16 cellular contexts compared by ENCODE assay signal in genomic region chr5:87876616-87877015, GRCh38.
DNase-seq lines count a peak whose midpoint lies in the region; ATAC-seq, FAIRE-seq and TF ChIP-seq lines count a peak whose summit lies in the region.
"Had no signal": no experiment of that assay in that cellular context is flagged by ENCODE, and none has a peak within 500 bp of the region (broad histone marks: within the 10 kb centered on the region; RNA-seq: fewer than 3 reads in every experiment).

No MANE protein-coding gene starts in this region.

- H3K79me2 ChIP-seq in Loucy (ENCODE audit: insufficient read depth, low read length) (no peaks in the 10 kb centered on the region), GM12878 (ENCODE audit: control insufficient read depth, insufficient read depth, low read length) (no peaks in the 10 kb centered on the region)

- 5% methylated on average over 2 of the region's 2 CpGs for WGBS in GM12878 (ENCODE audit: insufficient coverage, insufficient replicate concordance, low lambda C conversion rate, missing lambda C conversion rate)
- WGBS in aorta, 2 donors: 60 to 67% methylated on average over 2 of the region's 2 CpGs

- H3K9me3 ChIP-seq in Loucy (ENCODE audit: insufficient read depth, low read depth, low read length): no peaks in the 10 kb centered on the region
- H3K9me3 ChIP-seq in GM12878 (replicated peaks; ENCODE audit: control insufficient read depth, insufficient read depth, low read length): no peaks in the 10 kb centered on the region
- peaks cover 0 to 18% of the 10 kb centered on the region in 2 donors for H3K9me3 ChIP-seq in ascending aorta
- peaks cover 1% of the 10 kb centered on the region for H3K9me3 ChIP-seq in aorta (ENCODE audit: control insufficient read depth, low read length)
- H3K9me3 ChIP-seq: HAP-1 had no signal

- RAD21 ChIA-PET in GM12878 (lab: Charles Lee; ENCODE audit: unreplicated experiment): no interaction called here

- SMC1A ChIA-PET in GM12878 (lab: Charles Lee; ENCODE audit: uncharacterized antibody, unreplicated experiment): no interaction called here

- H3K4me3 ChIP-seq in Loucy (ENCODE audit: low read length, poor library complexity, severe bottlenecking) (peak overlapping the region; percentile 11), GM12878 (no peak overlapping the region), ascending aorta (no peak overlapping the region), aorta (ENCODE audit: low read length in 2 of 2) (no peak overlapping the region)
- H3K4me3 ChIP-seq: HAP-1, K562 had no signal

- TF ChIP-seq POLR2A in GM12878 (IDR thresholded peaks at IDR 0.05; ENCODE audit: low read depth, low read length): no peak

- intact Hi-C loops in GM12878 (cut with micrococcal nuclease; ENCODE audit: unreplicated experiment) (no loop called here), ascending aorta (cut with DNase I) (no loop called here), aorta (cut with DNase I) (no loop called here)

- peaks cover 12% of the 10 kb centered on the region for H3K4me1 ChIP-seq in Loucy (ENCODE audit: insufficient read depth, low read length, poor library complexity, severe bottlenecking)
- no peaks in the 10 kb centered on the region for H3K4me1 ChIP-seq in GM12878 (ENCODE audit: control insufficient read depth, insufficient read depth, low read length)
- no peaks in the 10 kb centered on the region for H3K4me1 ChIP-seq in ascending aorta
- no peaks in the 10 kb centered on the region for H3K4me1 ChIP-seq in aorta (ENCODE audit: control insufficient read depth in 1 of 2, insufficient read depth in 2 of 2, low read length in 2 of 2)
- H3K4me1 ChIP-seq: HAP-1 had no signal

- H3K9me2 ChIP-seq in Loucy (replicated peaks; ENCODE audit: low read depth, low read length): no peaks in the 10 kb centered on the region

- in situ Hi-C loops in GM12878 (cut with MboI): no loop called here

- peak overlapping the region; percentile 38 for H2AFZ ChIP-seq in Loucy (ENCODE audit: low read length)
- peak overlapping the region; percentile 31; the same call in 1 of the 2 replicates for H2AFZ ChIP-seq in GM12878 (ENCODE audit: control insufficient read depth, low read depth, low read length)

- POLR2A ChIA-PET in GM12878 (lab: Charles Lee): no interaction called here

- no peak for FAIRE-seq in GM12878 (lab: Jason Lieb, UNC)
- FAIRE-seq: K562 had no signal

- CTCF ChIA-PET in GM12878 (lab: Yijun Ruan, JAX): no interaction called here

- H4K20me1 ChIP-seq in Loucy (ENCODE audit: insufficient read depth, low read length, poor library complexity, severe bottlenecking) (no peaks in the 10 kb centered on the region), GM12878 (ENCODE audit: control insufficient read depth, insufficient read depth) (no peaks in the 10 kb centered on the region)

- no peak overlapping the region for H3K27ac ChIP-seq in GM12878 (ENCODE audit: control insufficient read depth, insufficient read depth)
- no peak overlapping the region for H3K27ac ChIP-seq in ascending aorta
- H3K27ac ChIP-seq in aorta (ENCODE audit: low read depth in 1 of 2, low read length in 2 of 2): no peak overlapping the region

- no peaks in the 10 kb centered on the region for H3K36me3 ChIP-seq in Loucy (ENCODE audit: insufficient read depth, low read length)
- no peaks in the 10 kb centered on the region for H3K36me3 ChIP-seq in GM12878 (ENCODE audit: control insufficient read depth in 2 of 2, insufficient read depth in 2 of 2, low read length in 1 of 2)
- H3K36me3 ChIP-seq in ascending aorta: no peaks in the 10 kb centered on the region
- H3K36me3 ChIP-seq in aorta (ENCODE audit: control insufficient read depth in 1 of 2, insufficient read depth in 2 of 2, low read length in 1 of 2): no peaks in the 10 kb centered on the region
- H3K36me3 ChIP-seq: HAP-1 had no signal

- peak overlapping the region; percentile 52 for H3K4me2 ChIP-seq in Loucy (ENCODE audit: low read depth, low read length, poor library complexity, severe bottlenecking)
- H3K4me2 ChIP-seq in GM12878 (ENCODE audit: control insufficient read depth, insufficient read depth): no peak overlapping the region

- DNase-seq in GM12878 (ENCODE audit: low read depth, low spot score): no peak
- no peak for DNase-seq in ascending aorta (ENCODE audit: low spot score in 2 of 2)
- DNase-seq in mesenteric fat pad (ENCODE audit: low spot score): no peak
- no peak for DNase-seq in aorta
- DNase-seq: COR-L47, DMS79, NCI-H1092 treated with DMSO at 0.1 percent for 48 hours, NCI-H1694, NCI-H345, NCI-H526 had no signal

- BruUV-seq in GM12878 (replicated peaks; lab: Mats Ljungman, UMichigan): no TSS peak

- TF ChIP-seq EP300 in GM12878 (IDR thresholded peaks at IDR 0.05; ENCODE audit: borderline replicate concordance in 1 of 2, control insufficient read depth in 1 of 2, low read depth in 2 of 2, low read length in 2 of 2): no peak

- no peak for TF ChIP-seq RAD21 in GM12878 (IDR thresholded peaks at IDR 0.05; ENCODE audit: insufficient read depth, low read depth, low read length)

- H3K27me3 ChIP-seq in Loucy (ENCODE audit: insufficient read depth, low read length, poor library complexity, severe bottlenecking): no peaks in the 10 kb centered on the region
- no peaks in the 10 kb centered on the region for H3K27me3 ChIP-seq in GM12878 (replicated peaks in 1 of 2; ENCODE audit: control insufficient read depth in 2 of 2, insufficient read depth in 2 of 2, low read length in 1 of 2)
- no peaks in the 10 kb centered on the region for H3K27me3 ChIP-seq in ascending aorta
- H3K27me3 ChIP-seq in aorta (ENCODE audit: control insufficient read depth in 1 of 2, insufficient read depth in 2 of 2, low read length in 1 of 2): no peaks in the 10 kb centered on the region

- H3F3A ChIP-seq in Loucy (ENCODE audit: low read depth): no peaks in the 10 kb centered on the region

- TF ChIP-seq CTCF in Loucy (conservative IDR thresholded peaks at IDR 0.05; ENCODE audit: low read length) (no peak), GM12878 (IDR thresholded peaks at IDR 0.05 in 2 of 3, conservative IDR thresholded peaks at IDR 0.05 in 1 of 3; ENCODE audit: control insufficient read depth in 2 of 3, extremely low read depth in 1 of 3, insufficient read depth in 1 of 3, low read depth in 3 of 3, low read length in 3 of 3) (no peak), ascending aorta (IDR thresholded peaks at IDR 0.05) (no peak)

- peak; percentile 37 for ATAC-seq in GM18519 (IDR thresholded peaks at IDR 0.05; ENCODE audit: low FRiP score, unreplicated experiment)
- ATAC-seq in GM19351 (IDR thresholded peaks at IDR 0.05; ENCODE audit: unreplicated experiment): peak; percentile 53
- ATAC-seq in GM12878: no peak
- no peak for ATAC-seq in aorta (ENCODE audit: low FRiP score)
- ATAC-seq: K562, Panc1 had no signal

- H3K9ac ChIP-seq in Loucy (ENCODE audit: low read depth, low read length, poor library complexity, severe bottlenecking) (no peak overlapping the region), GM12878 (ENCODE audit: control insufficient read depth, insufficient read depth, low read length) (no peak overlapping the region)

TF ChIP-seq in GM12878, 131 proteins besides CTCF, POLR2A, EP300 and RAD21 (continues in another document):
- no peak for TF ChIP-seq KDM1A (IDR thresholded peaks at IDR 0.05; ENCODE audit: borderline replicate concordance)
- TF ChIP-seq GABPA (IDR thresholded peaks at IDR 0.05; ENCODE audit: low read depth): no peak
- no peak for TF ChIP-seq BRCA1 (IDR thresholded peaks at IDR 0.05; ENCODE audit: low read depth, low read length)
- TF ChIP-seq CBX3 (IDR thresholded peaks at IDR 0.05; ENCODE audit: borderline replicate concordance, low read depth): no peak
- no peak for TF ChIP-seq SIN3A (IDR thresholded peaks at IDR 0.05; ENCODE audit: low read depth, low read length)
- no peak for TF ChIP-seq EED (IDR thresholded peaks at IDR 0.05; ENCODE audit: low read depth)
- TF ChIP-seq CHD1 (IDR thresholded peaks at IDR 0.05; ENCODE audit: low read depth, low read length): no peak
- TF ChIP-seq, protein P1, sequence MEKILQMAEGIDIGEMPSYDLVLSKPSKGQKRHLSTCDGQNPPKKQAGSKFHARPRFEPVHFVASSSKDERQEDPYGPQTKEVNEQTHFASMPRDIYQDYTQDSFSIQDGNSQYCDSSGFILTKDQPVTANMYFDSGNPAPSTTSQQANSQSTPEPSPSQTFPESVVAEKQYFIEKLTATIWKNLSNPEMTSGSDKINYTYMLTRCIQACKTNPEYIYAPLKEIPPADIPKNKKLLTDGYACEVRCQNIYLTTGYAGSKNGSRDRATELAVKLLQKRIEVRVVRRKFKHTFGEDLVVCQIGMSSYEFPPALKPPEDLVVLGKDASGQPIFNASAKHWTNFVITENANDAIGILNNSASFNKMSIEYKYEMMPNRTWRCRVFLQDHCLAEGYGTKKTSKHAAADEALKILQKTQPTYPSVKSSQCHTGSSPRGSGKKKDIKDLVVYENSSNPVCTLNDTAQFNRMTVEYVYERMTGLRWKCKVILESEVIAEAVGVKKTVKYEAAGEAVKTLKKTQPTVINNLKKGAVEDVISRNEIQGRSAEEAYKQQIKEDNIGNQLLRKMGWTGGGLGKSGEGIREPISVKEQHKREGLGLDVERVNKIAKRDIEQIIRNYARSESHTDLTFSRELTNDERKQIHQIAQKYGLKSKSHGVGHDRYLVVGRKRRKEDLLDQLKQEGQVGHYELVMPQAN (conservative IDR thresholded peaks at IDR 0.05): no peak
- TF ChIP-seq MAX (IDR thresholded peaks at IDR 0.05; ENCODE audit: low read depth, low read length): no peak
- TF ChIP-seq ATF7 (IDR thresholded peaks at IDR 0.05; ENCODE audit: low read depth): no peak
- no peak for TF ChIP-seq POLR2AphosphoS2 (IDR thresholded peaks at IDR 0.05; ENCODE audit: low read depth, low read length)
- no peak for TF ChIP-seq SMARCA5 (IDR thresholded peaks at IDR 0.05)
- TF ChIP-seq GATAD2B (conservative IDR thresholded peaks at IDR 0.05; ENCODE audit: low read depth): no peak
- TF ChIP-seq MLLT1 (IDR thresholded peaks at IDR 0.05): no peak

Comparison
In these comparisons a context has a peak if more than half of its experiments do, and no peak if none do; other contexts are left out.
1. ATAC-seq: peak in GM18519 (single experiment) and GM19351 (single experiment); none in GM12878 (single experiment) and aorta (single experiment).